24 cellular contexts compared by ENCODE assay signal in genomic region chr7:106047818-106048490, GRCh38.
DNase-seq lines count a peak whose midpoint lies in the region; FAIRE-seq and TF ChIP-seq lines count a peak whose summit lies in the region.
"Had no signal": no experiment of that assay in that cellular context is flagged by ENCODE, and none has a peak within 500 bp of the region (broad histone marks: within the 10 kb centered on the region; RNA-seq: fewer than 3 reads in every experiment).

No MANE protein-coding gene starts in this region.

- POLR2A ChIA-PET in OCI-LY7 (lab: Charles Lee): interaction anchor here (0.9 to 1.9 kb wide), 10 partner anchors 12 to 284 kb away, joined by 3 to 10 read pairs (median 4); no protein-coding TSS in a partner anchor
- POLR2A ChIA-PET in PC-9 (lab: Charles Lee; ENCODE audit: unreplicated experiment): no interaction called here

- H4K20me1 ChIP-seq in OCI-LY7 (ENCODE audit: insufficient read depth, low read length) (no peaks in the 10 kb centered on the region), PC-9 (ENCODE audit: insufficient read depth) (no peaks in the 10 kb centered on the region)

- H3K4me1 ChIP-seq in OCI-LY7 (ENCODE audit: insufficient read depth, low read length, poor library complexity, severe bottlenecking) (peaks cover 36% of the 10 kb centered on the region), kidney (ENCODE audit: control insufficient read depth in 1 of 2, insufficient read depth in 1 of 2, low read depth in 1 of 2, low read length in 2 of 2) (peaks cover 26 to 30% of the 10 kb centered on the region in 2 donors), PC-9 (replicated peaks; ENCODE audit: insufficient read depth) (no peaks in the 10 kb centered on the region)
- H3K4me1 ChIP-seq: neural progenitor cell had no signal

- no peak for FAIRE-seq in kidney (lab: Jason Lieb, UNC)
- FAIRE-seq: endometrium had no signal

- intact Hi-C loops in OCI-LY7 (cut with micrococcal nuclease; ENCODE audit: unreplicated experiment) (loop anchor here (2.0 to 10.0 kb wide), 3 partner anchors 107 to 417 kb away; no protein-coding TSS in a partner anchor), kidney (cut with DNase I) (no loop called here), PC-9 (cut with micrococcal nuclease; ENCODE audit: unreplicated experiment) (no loop called here)

- no peak overlapping the region for H3K4me3 ChIP-seq in OCI-LY7 (ENCODE audit: low read depth, low read length, poor library complexity, severe bottlenecking)
- H3K4me3 ChIP-seq in kidney (ENCODE audit: low read length in 2 of 2): peak overlapping the region in 1 of 2 donors; percentile 2
- H3K4me3 ChIP-seq in PC-9: no peak overlapping the region
- H3K4me3 ChIP-seq: breast epithelium, neural progenitor cell had no signal

- H3K9me2 ChIP-seq in OCI-LY7 (ENCODE audit: insufficient read depth, low read length) (no peaks in the 10 kb centered on the region), PC-9 (ENCODE audit: insufficient read depth) (no peaks in the 10 kb centered on the region)

- 0 out of 2 replicates have a peak overlapping the region, but pooled peaks have one; percentile 52 for H3K4me2 ChIP-seq in OCI-LY7 (ENCODE audit: low read length)
- no peak overlapping the region for H3K4me2 ChIP-seq in PC-9
- H3K4me2 ChIP-seq: neural progenitor cell had no signal

- H3F3A ChIP-seq in PC-9 (ENCODE audit: insufficient read depth, low read depth): no peaks in the 10 kb centered on the region

- H3K27ac ChIP-seq in OCI-LY7 (ENCODE audit: low read depth, low read length, poor library complexity, severe bottlenecking) (no peak overlapping the region), kidney (ENCODE audit: low read depth in 2 of 2, low read length in 2 of 2) (peak overlapping the region; percentile 43 to 47), PC-9 (no peak overlapping the region)
- H3K27ac ChIP-seq: breast epithelium, neural progenitor cell, WERI-Rb-1 had no signal

- CTCF ChIA-PET in OCI-LY7 (lab: Charles Lee; ENCODE audit: unreplicated experiment): interaction anchor here (0.7 to 1.5 kb wide), 6 partner anchors 12 to 135 kb away, joined by 3 to 7 read pairs (median 4); no protein-coding TSS in a partner anchor
- CTCF ChIA-PET in PC-9 (lab: Charles Lee): interaction anchor here (1.3 kb wide), 1 partner anchor 105 kb away, joined by 3 read pairs; no protein-coding TSS in a partner anchor

- no peak for TF ChIP-seq CTCF in OCI-LY7 (conservative IDR thresholded peaks at IDR 0.05; ENCODE audit: low read length)
- TF ChIP-seq CTCF in kidney (IDR thresholded peaks at IDR 0.05; ENCODE audit: borderline replicate concordance, extremely low read depth, insufficient read depth): no peak
- TF ChIP-seq CTCF in PC-9 (conservative IDR thresholded peaks at IDR 0.05): no peak

- BruUV-seq in OCI-LY7 (replicated peaks; lab: Mats Ljungman, UMichigan) (no TSS peak), PC-9 (replicated peaks; lab: Mats Ljungman, UMichigan) (no TSS peak)

- H3K9me3 ChIP-seq in OCI-LY7 (ENCODE audit: low read length) (peaks cover 16% of the 10 kb centered on the region; the same call in 1 of the 2 replicates), kidney (ENCODE audit: control insufficient read depth in 1 of 2, low read length in 2 of 2) (no peaks in the 10 kb centered on the region), PC-9 (ENCODE audit: insufficient read depth, low read depth) (no peaks in the 10 kb centered on the region)
- H3K9me3 ChIP-seq: breast epithelium had no signal

- peak overlapping the region in 1 of 2 donors; percentile 4 for H3K9ac ChIP-seq in kidney (ENCODE audit: low read length in 2 of 2)
- H3K9ac ChIP-seq: neural progenitor cell had no signal

- DNase-seq in NCI-H1105 treated with DMSO at 0.1 percent for 48 hours (lab: John Stamatoyannopoulos, UW): peak; percentile 47
- DNase-seq in NCI-H1105 (lab: John Stamatoyannopoulos, UW): no peak
- DNase-seq in NCI-H1694 treated with DMSO at 0.1 percent for 48 hours (lab: John Stamatoyannopoulos, UW): peak; percentile 98
- no peak for DNase-seq in OCI-LY7 (ENCODE audit: low spot score)
- DNase-seq in kidney: no peak
- no peak for DNase-seq in PC-9
- DNase-seq in kidney tubule cell (ENCODE audit: low spot score): no peak
- DNase-seq in stimulated activated CD4-positive, alpha-beta T cell treated with anti-CD3 and anti-CD28 coated beads, Interleukin-4, amount 100 ng/mL, for 4 hours: no peak
- DNase-seq: 8988T; activated CD4-positive, alpha-beta T cell treated with anti-CD3 and anti-CD28 coated beads, Interleukin-2, amount 10 ng/mL, durations not matched to agents 24 days and 14 days; activated naive CD4-positive, alpha-beta T cell; activated T-cell treated with anti-CD3 and anti-CD28 coated beads, Interleukin-2, amount 50 U/mL, for 48 hours; CD4-positive, alpha-beta T cell; HFFc6; kidney glomerular epithelial cell; NCI-H187 treated with DMSO at 0.1 percent for 48 hours; NCI-H774; posterior cingulate gyrus; stimulated activated CD8-positive, alpha-beta memory T cell treated with anti-CD3 and anti-CD28 coated beads, Interleukin-4, amount 100 ng/mL, for 48 hours; trophoblast cell had no signal

- H3K79me2 ChIP-seq in OCI-LY7 (ENCODE audit: insufficient read depth, low read depth, low read length) (no peaks in the 10 kb centered on the region), PC-9 (ENCODE audit: low read depth) (no peaks in the 10 kb centered on the region)

- peaks cover 11% of the 10 kb centered on the region; the same call in 1 of the 2 replicates for H3K36me3 ChIP-seq in OCI-LY7 (ENCODE audit: insufficient read depth, low read length)
- H3K36me3 ChIP-seq in kidney (ENCODE audit: control insufficient read depth in 1 of 2, insufficient read depth in 2 of 2, low read length in 2 of 2): no peaks in the 10 kb centered on the region
- H3K36me3 ChIP-seq in PC-9 (ENCODE audit: low read depth): no peaks in the 10 kb centered on the region
- H3K36me3 ChIP-seq: breast epithelium, neural progenitor cell, WERI-Rb-1 had no signal

- H3K27me3 ChIP-seq in PC-9 (ENCODE audit: insufficient read depth, low read depth): 0 out of 2 replicates have a peak, but pooled peaks cover 7% of the 10 kb centered on the region
- H3K27me3 ChIP-seq: breast epithelium, neural progenitor cell had no signal

- H2AFZ ChIP-seq in OCI-LY7 (ENCODE audit: low read length) (no peak overlapping the region), PC-9 (no peak overlapping the region)
- H2AFZ ChIP-seq: neural progenitor cell had no signal

Comparison
In these comparisons a context has a peak if more than half of its experiments do, and no peak if none do; other contexts are left out.
1. DNase-seq: peak in NCI-H1105 treated with DMSO at 0.1 percent for 48 hours (single experiment) and NCI-H1694 treated with DMSO at 0.1 percent for 48 hours (single experiment); none in NCI-H1105 (single experiment), OCI-LY7 (single experiment), kidney (single experiment), PC-9 (0 of 2), kidney tubule cell (single experiment) and stimulated activated CD4-positive, alpha-beta T cell treated with anti-CD3 and anti-CD28 coated beads, Interleukin-4, amount 100 ng/mL, for 4 hours (0 of 2).
2. H3K27ac ChIP-seq: peak in kidney (2 of 2); none in OCI-LY7 (single experiment) and PC-9 (single experiment).